In the genomic region with DNA sequence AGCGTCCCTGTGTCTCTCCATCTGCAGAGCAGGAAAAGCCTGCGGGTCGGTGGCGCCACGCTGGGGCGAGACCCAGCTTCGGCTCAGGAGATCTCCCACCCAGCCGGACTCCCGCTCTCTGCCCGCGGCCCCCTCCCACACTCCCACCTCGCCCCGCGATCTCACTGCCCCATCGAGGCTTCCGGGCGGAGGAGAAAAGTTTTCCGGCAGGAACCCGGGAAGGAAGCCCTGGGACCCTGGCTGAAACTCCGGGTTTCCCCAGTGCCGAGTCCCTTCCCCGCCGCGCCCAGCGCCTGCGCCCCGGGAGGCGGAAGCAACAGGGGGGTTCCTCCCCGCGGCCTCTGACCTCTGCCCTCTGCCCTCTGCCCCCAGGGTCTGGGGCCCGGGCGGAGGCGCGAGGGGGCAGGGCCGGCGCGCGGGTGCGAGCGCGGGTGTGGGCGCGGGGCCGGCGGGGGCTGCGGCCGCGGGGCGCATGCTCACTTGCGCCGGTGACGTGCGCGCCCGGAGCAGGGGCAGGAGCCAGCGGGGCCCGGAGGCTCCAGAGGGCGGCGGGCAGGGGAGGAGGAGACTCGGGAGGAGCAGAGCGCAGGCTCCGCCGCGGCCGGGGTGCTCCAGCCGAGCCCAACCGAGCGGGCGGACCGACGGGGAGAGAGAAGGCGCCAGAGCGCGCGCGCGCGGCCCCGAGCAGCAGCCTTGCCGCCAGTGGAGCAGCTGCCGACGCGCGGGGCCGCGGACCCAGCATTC, we compare ENCODE assay signal across 8 cellular contexts. TPM values are rescaled to one million over a fixed set of nuclear protein-coding genes. Genes with fewer than 3 reads are reported as not detected.
A peak's percentile ranks its signal among the peaks of the same experiment; 100 is the strongest.
DNase-seq lines count a peak whose midpoint lies in the region; ATAC-seq and TF ChIP-seq lines count a peak whose summit lies in the region.

A gene (plus strand): TSS at position 541 of the 744 bp plus-strand sequence. CDS start 379 bp downstream, outside the sequence.

- CTCF ChIA-PET in PC-3 (lab: Charles Lee), result no interaction called here

- no peaks in the 10 kb centered on the region for H4K20me1 ChIP-seq in PC-3 (ENCODE audit: low read length)

- H3K9me3 ChIP-seq in PC-3 (ENCODE audit: low read length), result no peaks in the 10 kb centered on the region

- peaks cover 34% of the 10 kb centered on the region for H3K79me2 ChIP-seq in PC-3 (ENCODE audit: low read length)

- H3K4me3 ChIP-seq in PC-3 (ENCODE audit: low read length), result peak within 1 kb of the TSS; percentile 85

- intact Hi-C loops in PC-3 (cut with micrococcal nuclease), result loop anchor here (2.0 to 10.0 kb wide), 2 partner anchors 71 to 195 kb away; no protein-coding TSS in a partner anchor

- peak; percentile 96 for DNase-seq in COR-L47 (lab: John Stamatoyannopoulos, UW)
- DNase-seq in HS-27A (ENCODE audit: low read depth), result peak; percentile 19
- DNase-seq in PC-3, result peak; percentile 75
- peak; percentile 83 for DNase-seq in activated T-cell treated with anti-CD3 and anti-CD28 coated beads for 48 hours (ENCODE audit: low read depth)
- DNase-seq in epithelial cell of prostate (ENCODE audit: low read depth, low spot score), result peak; percentile 52
- peak; percentile 93 for DNase-seq in mucosa of gallbladder (ENCODE audit: low spot score)
- DNase-seq in stimulated activated CD8-positive, alpha-beta memory T cell treated with anti-CD3 and anti-CD28 coated beads, Interleukin-4, amount 100 ng/mL, for 1 hour (ENCODE audit: low read depth in 2 of 2, low spot score in 1 of 2), result peak; percentile 39 to 46

- H3F3A ChIP-seq in PC-3 (ENCODE audit: low read length, unreplicated experiment), result no peaks in the 10 kb centered on the region

- BruUV-seq in PC-3 (replicated peaks; lab: Mats Ljungman, UMichigan), result no TSS peak

- H3K4me2 ChIP-seq in PC-3 (ENCODE audit: low read length), result peak within 1 kb of the TSS; percentile 87

- POLR2A ChIA-PET in PC-3 (lab: Charles Lee; ENCODE audit: unreplicated experiment), result no interaction called here

- no peaks in the 10 kb centered on the region for H3K9me2 ChIP-seq in PC-3 (replicated peaks; ENCODE audit: low read length)

- H3K27ac ChIP-seq in PC-3 (ENCODE audit: low read length), result no peak within 1 kb of the TSS
- H3K27ac ChIP-seq in epithelial cell of prostate, result peak within 1 kb of the TSS; percentile 39

- H3K36me3 ChIP-seq in PC-3 (ENCODE audit: low read depth, low read length), result no peaks in the 10 kb centered on the region

- H3K9ac ChIP-seq in PC-3 (ENCODE audit: low read length), result peak within 1 kb of the TSS; percentile 76

- H2AFZ ChIP-seq in PC-3 (ENCODE audit: low read length), result peak within 1 kb of the TSS; percentile 86

- no peak for TF ChIP-seq CTCF in PC-3 (conservative IDR thresholded peaks at IDR 0.05; ENCODE audit: low read depth, low read length)

- ATAC-seq in GM19468 (IDR thresholded peaks at IDR 0.05; ENCODE audit: extremely low read depth, unreplicated experiment), result peak; percentile 32
- peak; percentile 90 for ATAC-seq in PC-3

- no peaks in the 10 kb centered on the region; the same call in none of the 2 replicates for H3K4me1 ChIP-seq in PC-3 (ENCODE audit: insufficient read depth, low read length)

- H3K27me3 ChIP-seq in PC-3 (ENCODE audit: low read length), result no peaks in the 10 kb centered on the region

RNA-seq across cellular contexts. Expression of the gene that starts here (rescaled TPM):
- total RNA-seq in PC-3 (2014; rRNA removed) (8.7 and 12.0 TPM in 2 replicates), mucosa of gallbladder (191 TPM)

Comparison
In these comparisons a context has a peak if more than half of its experiments do, and no peak if none do; other contexts are left out.
1. RNA of the gene that starts here (total RNA-seq): 191 TPM in mucosa of gallbladder (single experiment); 8.7 to 12.0 TPM in PC-3; every median in the first group is over 10 times any median in the second.
2. DNase-seq: peak in every context shown above with its lines; median percentile 96 in COR-L47; 93 in mucosa of gallbladder; 83 in activated T-cell treated with anti-CD3 and anti-CD28 coated beads for 48 hours; 75 in PC-3; 52 in epithelial cell of prostate; 42 in stimulated activated CD8-positive, alpha-beta memory T cell treated with anti-CD3 and anti-CD28 coated beads, Interleukin-4, amount 100 ng/mL, for 1 hour; 19 in HS-27A.